ENCODE assay signal across 10 cellular contexts in genomic region chr19:9498183-9498902, GRCh38. TPM values are rescaled to one million over a fixed set of nuclear protein-coding genes. Genes with fewer than 3 reads are reported as not detected.
A peak's percentile ranks its signal among the peaks of the same experiment; 100 is the strongest.
DNase-seq lines count a peak whose midpoint lies in the region; ATAC-seq, FAIRE-seq and TF ChIP-seq lines count a peak whose summit lies in the region.
"Had no signal": no experiment of that assay in that cellular context is flagged by ENCODE, and none has a peak within 500 bp of the region (broad histone marks: within the 10 kb centered on the region; RNA-seq: fewer than 3 reads in every experiment).

Gene ZNF560 (minus strand): TSS chr19:9498616. CDS start chr19:9475313, 23,303 bp downstream.

- no peaks in the 10 kb centered on the region for H3K79me1 ChIP-seq in IMR-90 (ENCODE audit: low read depth in 1 of 2, low read length in 2 of 2)

- H2AK9ac ChIP-seq in IMR-90 (replicated peaks; ENCODE audit: low read depth, low read length, poor library complexity): no peak within 1 kb of the TSS

- TF ChIP-seq RAD21 in IMR-90 (IDR thresholded peaks at IDR 0.05; ENCODE audit: low read length): no peak

- H3K9me3 Mint-ChIP-seq in astrocyte (ENCODE audit: unreplicated experiment): peaks cover 23% of the 10 kb centered on the region
- peaks cover 5 to 94% (median 53%) of the 10 kb centered on the region in 11 donors for H3K9me3 Mint-ChIP-seq in naive thymus-derived CD4-positive, alpha-beta T cell
- peaks cover 8 to 12% of the 10 kb centered on the region in 2 donors for H3K9me3 Mint-ChIP-seq in effector memory CD8-positive, alpha-beta T cell

- H3K4me1 ChIP-seq in IMR-90 (ENCODE audit: control insufficient read depth, insufficient read depth, low read length) (no peaks in the 10 kb centered on the region), astrocyte (ENCODE audit: insufficient read depth, low read length) (no peaks in the 10 kb centered on the region)
- H3K4me1 ChIP-seq in naive thymus-derived CD4-positive, alpha-beta T cell (ENCODE audit: control insufficient read depth in 2 of 2, insufficient read depth in 2 of 2, low read length in 2 of 2): no peaks in the 10 kb centered on the region
- H3K4me1 ChIP-seq: upper lobe of left lung had no signal

- DNase-seq in DMS 273 (lab: John Stamatoyannopoulos, UW; ENCODE audit: unreplicated experiment): peak; percentile 11
- DNase-seq in DMS 273 treated with DMSO at 0.1 percent for 48 hours (lab: John Stamatoyannopoulos, UW): no peak
- peak; percentile 12 for DNase-seq in IMR-90
- DNase-seq in astrocyte (ENCODE audit: low read depth): peak; percentile 6
- DNase-seq in naive thymus-derived CD4-positive, alpha-beta T cell: no peak
- no peak for DNase-seq in effector memory CD8-positive, alpha-beta T cell

- intact Hi-C loops in IMR-90 (cut with micrococcal nuclease): no loop called here
- intact Hi-C loops in naive thymus-derived CD4-positive, alpha-beta T cell (cut with micrococcal nuclease): no loop called here

- CTCF ChIA-PET in IMR-90 (lab: Yijun Ruan, JAX): no interaction called here
- CTCF ChIA-PET in naive thymus-derived CD4-positive, alpha-beta T cell (lab: Charles Lee): no interaction called here

- H3K27me3 Mint-ChIP-seq in astrocyte (ENCODE audit: low read depth, unreplicated experiment): no peaks in the 10 kb centered on the region
- peaks cover 0 to 22% (median 8%) of the 10 kb centered on the region in 5 donors for H3K27me3 Mint-ChIP-seq in naive thymus-derived CD4-positive, alpha-beta T cell
- H3K27me3 Mint-ChIP-seq in effector memory CD8-positive, alpha-beta T cell: no peaks in the 10 kb centered on the region

- 0 out of 2 replicates have a peak within 1 kb of the TSS, but pooled peaks have one; percentile 42 for H3K23ac ChIP-seq in IMR-90 (ENCODE audit: low read depth, low read length)

- H3K36me3 Mint-ChIP-seq in astrocyte (ENCODE audit: low read depth, unreplicated experiment): no peaks in the 10 kb centered on the region
- H3K36me3 Mint-ChIP-seq in naive thymus-derived CD4-positive, alpha-beta T cell: peaks cover 2 to 25% (median 5%) of the 10 kb centered on the region in 5 donors
- no peaks in the 10 kb centered on the region for H3K36me3 Mint-ChIP-seq in effector memory CD8-positive, alpha-beta T cell (ENCODE audit: insufficient read depth)

- H2BK20ac ChIP-seq in IMR-90 (ENCODE audit: low read depth, low read length): no peak within 1 kb of the TSS

- H4K8ac ChIP-seq in IMR-90 (ENCODE audit: low read depth in 2 of 2, low read length in 2 of 2): peak within 1 kb of the TSS in 1 of 2 experiments; percentile 87; a peak in 2 of 4 replicates

- H2AFZ ChIP-seq in IMR-90 (replicated peaks; ENCODE audit: low read length, poor library complexity): peak within 1 kb of the TSS; percentile 91
- peak within 1 kb of the TSS; percentile 64 for H2AFZ ChIP-seq in astrocyte (ENCODE audit: low read depth, low read length)

- in situ Hi-C loops in IMR-90 (cut with MboI; ENCODE audit: low sequenced_read_pairs): no loop called here

- H2BK120ac ChIP-seq in IMR-90 (ENCODE audit: low read depth, low read length): no peak within 1 kb of the TSS

- H3K18ac ChIP-seq in IMR-90 (ENCODE audit: low read depth, low read length): no peak within 1 kb of the TSS

- H3K4me1 Mint-ChIP-seq in astrocyte (ENCODE audit: low read depth, unreplicated experiment): no peaks in the 10 kb centered on the region
- H3K4me1 Mint-ChIP-seq in naive thymus-derived CD4-positive, alpha-beta T cell: peaks cover 0 to 3% (median 0%) of the 10 kb centered on the region in 7 donors
- peaks cover 0 to 5% of the 10 kb centered on the region in 2 donors for H3K4me1 Mint-ChIP-seq in effector memory CD8-positive, alpha-beta T cell (ENCODE audit: low read depth in 2 of 2)

- peak within 1 kb of the TSS; percentile 66; the same call in 1 of the 2 replicates for H3K14ac ChIP-seq in IMR-90 (replicated peaks; ENCODE audit: low read depth, low read length)

- H3K9me1 ChIP-seq in IMR-90 (ENCODE audit: insufficient read depth, low read length): no peaks in the 10 kb centered on the region

- H3K4me2 ChIP-seq in IMR-90 (ENCODE audit: low read depth, low read length): peak within 1 kb of the TSS; percentile 54; the same call in 1 of the 2 replicates
- H3K4me2 ChIP-seq in astrocyte (ENCODE audit: low read length): peak within 1 kb of the TSS; percentile 70

- POLR2A ChIA-PET in IMR-90 (lab: Charles Lee; ENCODE audit: unreplicated experiment): no interaction called here
- POLR2A ChIA-PET in naive thymus-derived CD4-positive, alpha-beta T cell (lab: Charles Lee): no interaction called here

- H3K79me2 ChIP-seq in astrocyte (ENCODE audit: insufficient read depth, low read length): no peaks in the 10 kb centered on the region

- H3K4me3 Mint-ChIP-seq in astrocyte (ENCODE audit: unreplicated experiment): no peak within 1 kb of the TSS
- H3K4me3 Mint-ChIP-seq in naive thymus-derived CD4-positive, alpha-beta T cell: peak within 1 kb of the TSS in 6 of 10 donors; percentile 8 to 72 (median 45)
- H3K4me3 Mint-ChIP-seq in effector memory CD8-positive, alpha-beta T cell: peak within 1 kb of the TSS in 1 of 2 donors; percentile 31

- no peak within 1 kb of the TSS for H2BK5ac ChIP-seq in IMR-90 (ENCODE audit: low read depth, low read length, poor library complexity, severe bottlenecking)

- peak within 1 kb of the TSS; percentile 66 for H3K4me3 ChIP-seq in IMR-90 (ENCODE audit: insufficient read depth, low read depth, low read length)
- H3K4me3 ChIP-seq in astrocyte (ENCODE audit: insufficient read depth, low read depth, low read length): peak within 1 kb of the TSS; percentile 45
- no peak within 1 kb of the TSS for H3K4me3 ChIP-seq in naive thymus-derived CD4-positive, alpha-beta T cell (ENCODE audit: low read length)
- H3K4me3 ChIP-seq: upper lobe of left lung had no signal

- no peak for FAIRE-seq in astrocyte (lab: Jason Lieb, UNC)

- WGBS in IMR-90 (ENCODE audit: extremely low coverage in 2 of 2, insufficient read length in 1 of 2), 2 experiments: 3% methylated on average over 19 of the region's 44 CpGs; no CpG with 5 or more reads in 1 of the 2 experiments

- H4K20me1 ChIP-seq in IMR-90 (ENCODE audit: insufficient read depth, low read length): no peaks in the 10 kb centered on the region
- H4K20me1 ChIP-seq in astrocyte (ENCODE audit: insufficient read depth, low read length): no peaks in the 10 kb centered on the region

- H2BK15ac ChIP-seq in IMR-90 (ENCODE audit: low read depth, low read length): no peak within 1 kb of the TSS

- H3K56ac ChIP-seq in IMR-90 (ENCODE audit: extremely low read depth, insufficient read depth, low read length): no peak within 1 kb of the TSS

- H3K9ac ChIP-seq in IMR-90 (ENCODE audit: low read depth, low read length): no peak within 1 kb of the TSS
- H3K9ac ChIP-seq in astrocyte (ENCODE audit: low read length): no peak within 1 kb of the TSS

- ATAC-seq in IMR-90 (ENCODE audit: low read depth) (peak; percentile 86), HG03175 (IDR thresholded peaks at IDR 0.05; ENCODE audit: unreplicated experiment) (no peak), HG02885 (IDR thresholded peaks at IDR 0.05; ENCODE audit: poor library complexity, unreplicated experiment) (no peak)
- ATAC-seq in naive thymus-derived CD4-positive, alpha-beta T cell: no peak
- no peak for ATAC-seq in effector memory CD8-positive, alpha-beta T cell (replicated peaks)

- TF ChIP-seq CTCF in IMR-90 (conservative IDR thresholded peaks at IDR 0.05; ENCODE audit: low read depth, low read length) (no peak), astrocyte (IDR thresholded peaks at IDR 0.05; ENCODE audit: insufficient read depth, low read depth, low read length) (no peak)

- no peak within 1 kb of the TSS for H4K5ac ChIP-seq in IMR-90 (ENCODE audit: low read depth, low read length)

- H3K36me3 ChIP-seq in IMR-90 (ENCODE audit: control insufficient read depth, insufficient read depth, low read length) (no peaks in the 10 kb centered on the region), astrocyte (ENCODE audit: insufficient read depth, low read length) (no peaks in the 10 kb centered on the region)
- no peaks in the 10 kb centered on the region for H3K36me3 ChIP-seq in naive thymus-derived CD4-positive, alpha-beta T cell (ENCODE audit: control insufficient read depth in 2 of 3, insufficient read depth in 3 of 3, low read length in 3 of 3)
- H3K36me3 ChIP-seq: upper lobe of left lung had no signal

- H3K9me3 ChIP-seq in IMR-90 (ENCODE audit: control insufficient read depth, insufficient read depth, low read length) (peaks cover 8% of the 10 kb centered on the region), astrocyte (ENCODE audit: insufficient read depth, low read depth, low read length) (peaks cover 13% of the 10 kb centered on the region)
- peaks cover 2 to 47% (median 4%) of the 10 kb centered on the region in 3 experiments for H3K9me3 ChIP-seq in naive thymus-derived CD4-positive, alpha-beta T cell (ENCODE audit: control insufficient read depth in 2 of 3, low read length in 3 of 3)

- BruUV-seq in IMR-90 (replicated peaks; lab: Mats Ljungman, UMichigan): no TSS peak

- peak within 1 kb of the TSS; percentile 61; the same call in 1 of the 2 replicates for H3K4ac ChIP-seq in IMR-90 (ENCODE audit: low read depth, low read length)

- no peak within 1 kb of the TSS for H2AK5ac ChIP-seq in IMR-90 (ENCODE audit: low read depth, low read length)

- H3K27ac Mint-ChIP-seq in astrocyte (ENCODE audit: unreplicated experiment): no peak within 1 kb of the TSS
- no peak within 1 kb of the TSS for H3K27ac Mint-ChIP-seq in naive thymus-derived CD4-positive, alpha-beta T cell
- H3K27ac Mint-ChIP-seq in effector memory CD8-positive, alpha-beta T cell: no peak within 1 kb of the TSS

- TF ChIP-seq POLR2A in IMR-90 (IDR thresholded peaks at IDR 0.05; ENCODE audit: low read depth, low read length): no peak

- H3K27ac ChIP-seq in IMR-90 (ENCODE audit: insufficient read depth, low read length) (no peak within 1 kb of the TSS), astrocyte (ENCODE audit: low read depth, low read length) (no peak within 1 kb of the TSS)
- no peak within 1 kb of the TSS for H3K27ac ChIP-seq in naive thymus-derived CD4-positive, alpha-beta T cell (ENCODE audit: low read depth, low read length)
- H3K27ac ChIP-seq: upper lobe of left lung had no signal

- dilution Hi-C loops in IMR-90 (cut with HindIII; ENCODE audit: low sequenced_read_pairs, unreplicated experiment): no loop called here

- H3K27me3 ChIP-seq in IMR-90 (ENCODE audit: control insufficient read depth, insufficient read depth, low read length): no peaks in the 10 kb centered on the region
- no peaks in the 10 kb centered on the region for H3K27me3 ChIP-seq in astrocyte (ENCODE audit: insufficient read depth, low read length)
- H3K27me3 ChIP-seq in naive thymus-derived CD4-positive, alpha-beta T cell (ENCODE audit: control insufficient read depth in 2 of 2, insufficient read depth in 2 of 2, low read length in 2 of 2): no peaks in the 10 kb centered on the region
- H3K27me3 ChIP-seq: upper lobe of left lung had no signal

- H4K91ac ChIP-seq in IMR-90 (ENCODE audit: insufficient read depth, low read depth, low read length): no peak within 1 kb of the TSS

RNA-seq across cellular contexts. Expression of gene ZNF560, which starts in this region (rescaled TPM):
- 0.90 and 1.1 TPM in 2 replicates for total RNA-seq in IMR-90 (2012; rRNA removed)
- polyA plus RNA-seq in IMR-90 (2012; rRNA removed): 0.33 and 0.36 TPM in 2 replicates
- polyA plus RNA-seq in IMR-90 (2012; cell fraction: cytosol; rRNA removed): 0.09 and 0.11 TPM in 2 replicates
- 0.12 and 0.99 TPM in 2 replicates for polyA plus RNA-seq in IMR-90 (2012; cell fraction: nucleus; rRNA removed; ENCODE audit: low replicate concordance)
- total RNA-seq in astrocyte: not detected in 2 replicates
- total RNA-seq in naive thymus-derived CD4-positive, alpha-beta T cell: not detected
- polyA plus RNA-seq in naive thymus-derived CD4-positive, alpha-beta T cell: not detected
- total RNA-seq: A172, upper lobe of left lung had no signal

Comparison
In these comparisons a context has a peak if more than half of its experiments do, and no peak if none do; other contexts are left out.
1. DNase-seq: peak in DMS 273 (single experiment) and IMR-90 (single experiment); none in DMS 273 treated with DMSO at 0.1 percent for 48 hours (single experiment), naive thymus-derived CD4-positive, alpha-beta T cell (0 of 9) and effector memory CD8-positive, alpha-beta T cell (0 of 3).
2. Peak in DNase-seq, H3K4me3 ChIP-seq and H3K4me2 ChIP-seq in astrocyte; RNA of the gene not detected or under 1 TPM.